10 cellular contexts compared by ENCODE assay signal in genomic region chr6:110491644-110492317, GRCh38. TPM values are rescaled to one million over a fixed set of nuclear protein-coding genes. Genes with fewer than 3 reads are reported as not detected.
A peak's percentile ranks its signal among the peaks of the same experiment; 100 is the strongest.
DNase-seq lines count a peak whose midpoint lies in the region; ATAC-seq and TF ChIP-seq lines count a peak whose summit lies in the region.
"Had no signal": no experiment of that assay in that cellular context is flagged by ENCODE, and none has a peak within 500 bp of the region (broad histone marks: within the 10 kb centered on the region; RNA-seq: fewer than 3 reads in every experiment).

No MANE protein-coding gene starts in this region.

- no peak overlapping the region for H3K27ac Mint-ChIP-seq in activated CD4-positive, alpha-beta T cell treated with anti-CD3 and anti-CD28 coated beads for 36 hours
- H3K27ac Mint-ChIP-seq in activated CD4-positive, alpha-beta T cell treated with anti-CD3 and anti-CD28 coated beads, Interleukin-2, amount 10 ng/mL, durations not matched to agents 7 days and 5 days: no peak overlapping the region
- no peak overlapping the region for H3K27ac Mint-ChIP-seq in type B pancreatic cell

- H3K36me3 Mint-ChIP-seq in activated CD4-positive, alpha-beta T cell treated with anti-CD3 and anti-CD28 coated beads for 36 hours (ENCODE audit: low read depth): no peaks in the 10 kb centered on the region
- no peaks in the 10 kb centered on the region for H3K36me3 Mint-ChIP-seq in activated CD4-positive, alpha-beta T cell treated with anti-CD3 and anti-CD28 coated beads, Interleukin-2, amount 10 ng/mL, durations not matched to agents 7 days and 5 days (ENCODE audit: low read depth)
- no peaks in the 10 kb centered on the region for H3K36me3 Mint-ChIP-seq in type B pancreatic cell

- POLR2A ChIA-PET in activated CD4-positive, alpha-beta T cell treated with anti-CD3 and anti-CD28 coated beads for 36 hours (lab: Charles Lee): no interaction called here
- POLR2A ChIA-PET in activated CD4-positive, alpha-beta T cell treated with anti-CD3 and anti-CD28 coated beads, Interleukin-2, amount 10 ng/mL, durations not matched to agents 7 days and 5 days (lab: Charles Lee): no interaction called here

- TF ChIP-seq CTCF in foreskin fibroblast (IDR thresholded peaks at IDR 0.05; ENCODE audit: low read depth, low read length) (no peak), type B pancreatic cell (conservative IDR thresholded peaks at IDR 0.05) (no peak)

- ATAC-seq in activated CD4-positive, alpha-beta T cell treated with anti-CD3 and anti-CD28 coated beads for 36 hours: peak; percentile 51
- ATAC-seq in SK-N-SH treated with all-trans-retinoic acid at 6 μM for 48 hours: peak; percentile 70

- CTCF ChIA-PET in activated CD4-positive, alpha-beta T cell treated with anti-CD3 and anti-CD28 coated beads for 36 hours (lab: Charles Lee): no interaction called here
- CTCF ChIA-PET in activated CD4-positive, alpha-beta T cell treated with anti-CD3 and anti-CD28 coated beads, Interleukin-2, amount 10 ng/mL, durations not matched to agents 7 days and 5 days (lab: Charles Lee): no interaction called here

- peak overlapping the region in 1 of 2 donors; percentile 27 for H3K4me3 ChIP-seq in foreskin fibroblast (ENCODE audit: low read depth in 1 of 2, low read length in 2 of 2)

- DNase-seq in activated CD4-positive, alpha-beta T cell treated with anti-CD3 and anti-CD28 coated beads for 36 hours: no peak
- no peak for DNase-seq in activated CD4-positive, alpha-beta T cell treated with anti-CD3 and anti-CD28 coated beads, Interleukin-2, amount 10 ng/mL, durations not matched to agents 7 days and 5 days
- peak; percentile 34 to 70 for DNase-seq in foreskin fibroblast
- no peak for DNase-seq in type B pancreatic cell (ENCODE audit: extremely low spot score, unreplicated experiment)
- no peak for DNase-seq in 8988T
- no peak for DNase-seq in activated gamma-delta T cell treated with Interleukin-2 at 50 U/mL for 16 hours
- DNase-seq in NCI-H2227 (lab: John Stamatoyannopoulos, UW; ENCODE audit: unreplicated experiment): no peak
- DNase-seq: NCI-H526 treated with DMSO at 0.1 percent for 48 hours had no signal

- H3K9me3 Mint-ChIP-seq in activated CD4-positive, alpha-beta T cell treated with anti-CD3 and anti-CD28 coated beads for 36 hours (ENCODE audit: low read depth): no peaks in the 10 kb centered on the region
- H3K9me3 Mint-ChIP-seq in activated CD4-positive, alpha-beta T cell treated with anti-CD3 and anti-CD28 coated beads, Interleukin-2, amount 10 ng/mL, durations not matched to agents 7 days and 5 days: peaks cover 3% of the 10 kb centered on the region
- H3K9me3 Mint-ChIP-seq in type B pancreatic cell: no peaks in the 10 kb centered on the region

- H3K4me3 Mint-ChIP-seq in activated CD4-positive, alpha-beta T cell treated with anti-CD3 and anti-CD28 coated beads for 36 hours: no peak overlapping the region
- no peak overlapping the region for H3K4me3 Mint-ChIP-seq in activated CD4-positive, alpha-beta T cell treated with anti-CD3 and anti-CD28 coated beads, Interleukin-2, amount 10 ng/mL, durations not matched to agents 7 days and 5 days
- peak overlapping the region; percentile 8 for H3K4me3 Mint-ChIP-seq in type B pancreatic cell
- H3K4me3 Mint-ChIP-seq: neural crest cell had no signal

- intact Hi-C loops in activated CD4-positive, alpha-beta T cell treated with anti-CD3 and anti-CD28 coated beads for 36 hours (cut with DNase I, micrococcal nuclease): no loop called here

- peaks cover 4% of the 10 kb centered on the region for H3K4me1 Mint-ChIP-seq in activated CD4-positive, alpha-beta T cell treated with anti-CD3 and anti-CD28 coated beads for 36 hours
- H3K4me1 Mint-ChIP-seq in activated CD4-positive, alpha-beta T cell treated with anti-CD3 and anti-CD28 coated beads, Interleukin-2, amount 10 ng/mL, durations not matched to agents 7 days and 5 days: no peaks in the 10 kb centered on the region
- H3K4me1 Mint-ChIP-seq in type B pancreatic cell (ENCODE audit: unreplicated experiment): peaks cover 24% of the 10 kb centered on the region
- H3K4me1 Mint-ChIP-seq: neural crest cell had no signal

- H3K27me3 Mint-ChIP-seq in activated CD4-positive, alpha-beta T cell treated with anti-CD3 and anti-CD28 coated beads for 36 hours: peaks cover 7% of the 10 kb centered on the region
- peaks cover 22% of the 10 kb centered on the region for H3K27me3 Mint-ChIP-seq in activated CD4-positive, alpha-beta T cell treated with anti-CD3 and anti-CD28 coated beads, Interleukin-2, amount 10 ng/mL, durations not matched to agents 7 days and 5 days
- no peaks in the 10 kb centered on the region for H3K27me3 Mint-ChIP-seq in type B pancreatic cell

TF ChIP-seq in SK-N-SH treated with all-trans-retinoic acid at 6 μM for 48 hours, 23 proteins besides CTCF, POLR2A, EP300 and RAD21 (continues in another document):
- no peak for TF ChIP-seq CSRNP3 (CRISPR knock-in tag; IDR thresholded peaks at IDR 0.05)
- no peak for TF ChIP-seq ZFP30 (CRISPR knock-in tag; IDR thresholded peaks at IDR 0.05)
- TF ChIP-seq ARNTL (CRISPR knock-in tag; IDR thresholded peaks at IDR 0.05; ENCODE audit: borderline replicate concordance, low read depth): no peak
- TF ChIP-seq ESRRG (CRISPR knock-in tag; IDR thresholded peaks at IDR 0.05): no peak
- no peak for TF ChIP-seq ZNF8 (CRISPR knock-in tag; IDR thresholded peaks at IDR 0.05)
- no peak for TF ChIP-seq CREB5 (CRISPR knock-in tag; IDR thresholded peaks at IDR 0.05; ENCODE audit: low read depth)
- no peak for TF ChIP-seq PATZ1 (CRISPR knock-in tag; IDR thresholded peaks at IDR 0.05; ENCODE audit: borderline replicate concordance)
- TF ChIP-seq TSHZ2 (CRISPR knock-in tag; IDR thresholded peaks at IDR 0.05): no peak
- no peak for TF ChIP-seq OSR1 (CRISPR knock-in tag; IDR thresholded peaks at IDR 0.05)

RNA-seq across cellular contexts. Expression of gene SLC22A16, which starts 15.4 kb away (rescaled TPM):
- not detected for total RNA-seq in activated CD4-positive, alpha-beta T cell treated with anti-CD3 and anti-CD28 coated beads for 36 hours
- not detected for total RNA-seq in activated CD4-positive, alpha-beta T cell treated with anti-CD3 and anti-CD28 coated beads, Interleukin-2, amount 10 ng/mL, durations not matched to agents 7 days and 5 days
- total RNA-seq in type B pancreatic cell (ENCODE audit: low replicate concordance): not detected in 2 replicates
- total RNA-seq: neural crest cell had no signal

Comparison
In these comparisons a context has a peak if more than half of its experiments do, and no peak if none do; other contexts are left out.
1. DNase-seq: peak in foreskin fibroblast (2 of 2); none in activated CD4-positive, alpha-beta T cell treated with anti-CD3 and anti-CD28 coated beads for 36 hours (single experiment), activated CD4-positive, alpha-beta T cell treated with anti-CD3 and anti-CD28 coated beads, Interleukin-2, amount 10 ng/mL, durations not matched to agents 7 days and 5 days (single experiment), type B pancreatic cell (single experiment), 8988T (single experiment), activated gamma-delta T cell treated with Interleukin-2 at 50 U/mL for 16 hours (single experiment) and NCI-H2227 (single experiment).